ENCODE assay signal across 16 cellular contexts in genomic region chr14:57884175-57884574, GRCh38. TPM values are rescaled to one million over a fixed set of nuclear protein-coding genes. Genes with fewer than 3 reads are reported as not detected.
DNase-seq lines count a peak whose midpoint lies in the region; FAIRE-seq and TF ChIP-seq lines count a peak whose summit lies in the region.
"Had no signal": no experiment of that assay in that cellular context is flagged by ENCODE, and none has a peak within 500 bp of the region (broad histone marks: within the 10 kb centered on the region; RNA-seq: fewer than 3 reads in every experiment).

No MANE protein-coding gene starts in this region.

- no peaks in the 10 kb centered on the region for H3K9me3 Mint-ChIP-seq in chondrocyte (ENCODE audit: low read depth)

- H3K36me3 Mint-ChIP-seq in chondrocyte (ENCODE audit: low read depth) = no peaks in the 10 kb centered on the region

- H2AFZ ChIP-seq in osteoblast (ENCODE audit: low read length) = no peak overlapping the region

- H4K20me1 ChIP-seq in osteoblast (ENCODE audit: insufficient read depth, low read length) = no peaks in the 10 kb centered on the region

- peaks cover 21% of the 10 kb centered on the region for H3K27me3 Mint-ChIP-seq in chondrocyte (ENCODE audit: low read depth)

- no peak for FAIRE-seq in GM19239 (lab: Jason Lieb, UNC)
- FAIRE-seq: H1, kidney had no signal

- H3K4me3 Mint-ChIP-seq in chondrocyte (ENCODE audit: unreplicated experiment) = no peak overlapping the region

- H3K9me3 ChIP-seq in osteoblast (ENCODE audit: low read depth, low read length) = no peaks in the 10 kb centered on the region
- H3K9me3 ChIP-seq: adrenal gland, SJSA1 had no signal

- H3K4me1 Mint-ChIP-seq in chondrocyte (ENCODE audit: low read depth) = no peaks in the 10 kb centered on the region

- no peak overlapping the region for H3K27ac Mint-ChIP-seq in chondrocyte (ENCODE audit: unreplicated experiment)

- H3K4me2 ChIP-seq in osteoblast (ENCODE audit: insufficient read depth, low read length) = no peak overlapping the region

- H3K27me3 ChIP-seq in osteoblast (ENCODE audit: insufficient read depth, low read length) = peaks cover 9% of the 10 kb centered on the region
- H3K27me3 ChIP-seq: adrenal gland, SJSA1 had no signal

- H3K79me2 ChIP-seq in osteoblast (ENCODE audit: insufficient read depth, low read length) = no peaks in the 10 kb centered on the region

- TF ChIP-seq CTCF in chondrocyte (IDR thresholded peaks at IDR 0.05) = peak; percentile 65
- TF ChIP-seq CTCF in osteoblast (IDR thresholded peaks at IDR 0.05; ENCODE audit: extremely low read depth, low read depth, low read length) = peak; percentile 35

- no peaks in the 10 kb centered on the region for H3K36me3 ChIP-seq in osteoblast (ENCODE audit: insufficient read depth, low read length)
- H3K36me3 ChIP-seq: adrenal gland, SJSA1 had no signal

- no peaks in the 10 kb centered on the region for H3K4me1 ChIP-seq in osteoblast (ENCODE audit: insufficient read depth, low read length)
- H3K4me1 ChIP-seq: adrenal gland, SJSA1 had no signal

- DNase-seq in NCI-H2227 (lab: John Stamatoyannopoulos, UW; ENCODE audit: unreplicated experiment) (peak; percentile 14), NCI-H2227 treated with DMSO at 0.1 percent for 48 hours (lab: John Stamatoyannopoulos, UW) (no peak), NCI-H69 (lab: John Stamatoyannopoulos, UW) (peak; percentile 5), chondrocyte (ENCODE audit: low spot score) (no peak), osteoblast (ENCODE audit: insufficient read length, low spot score, missing footprints) (no peak), COLO829 (ENCODE audit: low spot score) (no peak), GM19239 (ENCODE audit: insufficient read length, low spot score) (no peak)
- no peak for DNase-seq in stimulated activated CD4-positive, alpha-beta T cell treated with anti-CD3 and anti-CD28 coated beads, Interleukin-2, amount 100 ng/mL, for 48 hours
- DNase-seq: adrenal gland; dorsolateral prefrontal cortex; kidney; retina; stimulated activated CD4-positive, alpha-beta T cell treated with anti-CD3 and anti-CD28 coated beads, Interleukin-4, amount 100 ng/mL, for 1 hour; stimulated activated naive CD4-positive, alpha-beta T cell had no signal

- no peak overlapping the region for H3K27ac ChIP-seq in osteoblast (ENCODE audit: low read depth, low read length)
- H3K27ac ChIP-seq: adrenal gland, dorsolateral prefrontal cortex, SJSA1 had no signal

- no peak overlapping the region for H3K4me3 ChIP-seq in osteoblast (ENCODE audit: insufficient read depth, low read length)
- H3K4me3 ChIP-seq: adrenal gland, dorsolateral prefrontal cortex, SJSA1 had no signal

RNA-seq across cellular contexts. Expression of gene SLC35F4, which starts 18.3 kb away (rescaled TPM):
- total RNA-seq in chondrocyte (not detected in 3 replicates), osteoblast (not detected in 2 replicates)
- total RNA-seq: adrenal gland, H1, kidney, SJSA1 had no signal

Comparison
In these comparisons a context has a peak if more than half of its experiments do, and no peak if none do; other contexts are left out.
1. DNase-seq: peak in NCI-H2227 (single experiment) and NCI-H69 (single experiment); none in NCI-H2227 treated with DMSO at 0.1 percent for 48 hours (single experiment), chondrocyte (single experiment), osteoblast (single experiment), COLO829 (single experiment), stimulated activated CD4-positive, alpha-beta T cell treated with anti-CD3 and anti-CD28 coated beads, Interleukin-2, amount 100 ng/mL, for 48 hours (0 of 2) and GM19239 (single experiment).